1 cellular context compared by ENCODE assay signal in the genomic region with DNA sequence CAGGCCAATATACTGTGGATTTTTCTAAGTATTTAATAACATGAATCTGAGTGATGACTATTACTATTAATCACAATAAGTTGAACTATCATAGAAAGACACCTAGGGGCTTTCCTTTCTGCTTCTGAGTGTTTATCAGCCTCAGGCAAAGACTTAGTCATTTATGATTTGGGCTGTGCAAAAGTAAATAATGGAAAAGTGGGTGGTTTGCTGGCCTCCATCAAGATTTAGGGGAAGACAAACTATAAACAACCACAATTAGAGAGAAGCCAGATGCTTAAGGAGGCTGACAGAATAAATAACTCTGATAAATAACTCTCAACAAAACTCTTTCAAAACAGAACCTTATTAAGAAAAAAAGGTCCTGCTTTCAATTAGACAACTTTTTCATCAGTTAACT.
TF ChIP-seq lines count a peak whose summit lies in the region.

No MANE protein-coding gene starts in this region.

TF ChIP-seq in IMR-90, 13 proteins besides CTCF, POLR2A, EP300 and RAD21:
- TF ChIP-seq MXI1 (IDR thresholded peaks at IDR 0.05; ENCODE audit: borderline replicate concordance, low read depth, low read length), result no peak
